Comparison of ENCODE assay signal across 25 cellular contexts in genomic region chr1:66412689-66413088, GRCh38.
DNase-seq lines count a peak whose midpoint lies in the region; ATAC-seq, FAIRE-seq and TF ChIP-seq lines count a peak whose summit lies in the region.
"Had no signal": no experiment of that assay in that cellular context is flagged by ENCODE, and none has a peak within 500 bp of the region (broad histone marks: within the 10 kb centered on the region; RNA-seq: fewer than 3 reads in every experiment).

No MANE protein-coding gene starts in this region.

- H3K36me3 ChIP-seq in liver (ENCODE audit: control insufficient read depth in 4 of 4, insufficient read depth in 3 of 4, low read depth in 1 of 4, low read length in 3 of 4), result no peaks in the 10 kb centered on the region
- no peaks in the 10 kb centered on the region for H3K36me3 ChIP-seq in HepG2 (replicated peaks in 1 of 2; ENCODE audit: control insufficient read depth in 1 of 2, insufficient read depth in 2 of 2, low read length in 2 of 2)
- no peaks in the 10 kb centered on the region for H3K36me3 ChIP-seq in BE2C
- H3K36me3 ChIP-seq: colonic mucosa had no signal

- H3K4me2 ChIP-seq in HepG2 (ENCODE audit: low read depth, low read length), result no peak overlapping the region
- H3K4me2 ChIP-seq: PC-9 had no signal

- H3K27ac Mint-ChIP-seq in T-helper 17 cell, result no peak overlapping the region
- H3K27ac Mint-ChIP-seq: activated B cell treated with CpG ODN at 0.5 μM for 24 hours; activated CD8-positive, alpha-beta T cell treated with anti-CD3 and anti-CD28 coated beads for 36 hours; activated T-cell treated with anti-CD3 and anti-CD28 coated beads, Interleukin-2, amount 50 U/mL, for 24 hours had no signal

- TF ChIP-seq RAD21 in liver (IDR thresholded peaks at IDR 0.05) (peak; percentile 38 to 40), HepG2 (CRISPR knock-in tag; IDR thresholded peaks at IDR 0.05) (no peak)

- CTCF ChIA-PET in HepG2 (lab: Yijun Ruan, JAX; ENCODE audit: low intra/inter-chr PET ratio, low total read pairs), result no interaction called here

- H3K4me1 ChIP-seq in liver (ENCODE audit: control insufficient read depth in 4 of 4, insufficient read depth in 4 of 4, low read length in 3 of 4) (peaks cover 2 to 14% (median 11%) of the 10 kb centered on the region in 4 donors), HepG2 (ENCODE audit: insufficient read depth, low read length) (no peaks in the 10 kb centered on the region), BE2C (no peaks in the 10 kb centered on the region)
- H3K4me1 ChIP-seq: colonic mucosa, psoas muscle had no signal

- H3K9me3 ChIP-seq in liver (ENCODE audit: control insufficient read depth in 4 of 4, low read length in 3 of 4), result peaks cover 0 to 6% (median 1%) of the 10 kb centered on the region in 4 donors
- peaks cover 15% of the 10 kb centered on the region for H3K9me3 ChIP-seq in HepG2 (ENCODE audit: low read length)
- H3K9me3 ChIP-seq in BE2C, result no peaks in the 10 kb centered on the region
- H3K9me3 ChIP-seq in T-helper 17 cell (ENCODE audit: control insufficient read depth, low read length, poor library complexity, severe bottlenecking), result no peaks in the 10 kb centered on the region
- H3K9me3 ChIP-seq: colonic mucosa had no signal

- no peak overlapping the region for H3K4me3 ChIP-seq in liver (ENCODE audit: low read depth in 1 of 3, low read length in 3 of 3)
- no peak overlapping the region for H3K4me3 ChIP-seq in HepG2 (replicated peaks in 1 of 3; ENCODE audit: insufficient read depth in 1 of 3, low read depth in 2 of 3, low read length in 3 of 3)
- no peak overlapping the region for H3K4me3 ChIP-seq in BE2C (ENCODE audit: low read depth, low read length)
- H3K4me3 ChIP-seq: colonic mucosa, PC-9, psoas muscle had no signal

- TF ChIP-seq CTCF in liver (IDR thresholded peaks at IDR 0.05; ENCODE audit: low read depth, low read length, missing input control), result no peak
- no peak for TF ChIP-seq CTCF in HepG2 (CRISPR knock-in tag; IDR thresholded peaks at IDR 0.05)
- TF ChIP-seq CTCF in BE2C (IDR thresholded peaks at IDR 0.05; ENCODE audit: low read depth, low read length), result no peak

- H3K27me3 Mint-ChIP-seq in T-helper 17 cell, result no peaks in the 10 kb centered on the region
- H3K27me3 Mint-ChIP-seq: activated B cell treated with CpG ODN at 0.5 μM for 24 hours; activated CD8-positive, alpha-beta T cell treated with anti-CD3 and anti-CD28 coated beads for 36 hours; activated T-cell treated with anti-CD3 and anti-CD28 coated beads, Interleukin-2, amount 50 U/mL, for 24 hours had no signal

- H3K4me3 Mint-ChIP-seq in T-helper 17 cell, result no peak overlapping the region
- H3K4me3 Mint-ChIP-seq: activated B cell treated with CpG ODN at 0.5 μM for 24 hours; activated CD8-positive, alpha-beta T cell treated with anti-CD3 and anti-CD28 coated beads for 36 hours; activated T-cell treated with anti-CD3 and anti-CD28 coated beads, Interleukin-2, amount 50 U/mL, for 24 hours; brain; CD14-positive monocyte; neural crest cell had no signal

- H3K9ac ChIP-seq in liver (ENCODE audit: low read depth in 1 of 2, low read length in 2 of 2), result no peak overlapping the region
- H3K9ac ChIP-seq in HepG2 (ENCODE audit: insufficient read depth, low read depth, low read length), result no peak overlapping the region

- FAIRE-seq in HepG2 (lab: Jason Lieb, UNC), result no peak
- FAIRE-seq: A204.1, endometrium had no signal

- ATAC-seq in HepG2 (no peak), T-helper 17 cell (no peak)
- ATAC-seq: psoas muscle had no signal

- H3K27ac ChIP-seq in liver (ENCODE audit: low read depth in 1 of 2, low read length in 2 of 2), result peak overlapping the region in 1 of 2 donors; percentile 14
- no peak overlapping the region for H3K27ac ChIP-seq in HepG2 (ENCODE audit: extremely low read length, insufficient read depth, low read length)
- H3K27ac ChIP-seq: colonic mucosa, PC-9, psoas muscle had no signal

- no peak for DNase-seq in HepG2 (ENCODE audit: low spot score)
- DNase-seq in RPMI7951 (ENCODE audit: low read depth), result peak; percentile 50
- DNase-seq in fibroblast of peridontal ligament (ENCODE audit: extremely low read depth), result peak; percentile 71
- DNase-seq in BE2C, result no peak
- no peak for DNase-seq in NCI-H2196 treated with DMSO at 0.1 percent for 48 hours (lab: John Stamatoyannopoulos, UW; ENCODE audit: unreplicated experiment)
- no peak for DNase-seq in globus pallidus (ENCODE audit: low spot score)
- DNase-seq in T-helper 17 cell, result no peak
- DNase-seq: activated B cell treated with CpG ODN at 0.5 μM for 24 hours; activated CD8-positive, alpha-beta T cell treated with anti-CD3 and anti-CD28 coated beads for 36 hours; activated naive CD4-positive, alpha-beta T cell treated with anti-CD3 and anti-CD28 coated beads, Interleukin-2, amount 50 U/mL, for 16 hours; activated T-cell treated with anti-CD3 and anti-CD28 coated beads, Interleukin-2, amount 50 U/mL, for 24 hours; colonic mucosa; KG1; NCI-H1105; NCI-H748 treated with DMSO at 0.1 percent for 48 hours; PC-9; psoas muscle; stimulated activated CD4-positive, alpha-beta T cell treated with anti-CD3 and anti-CD28 coated beads, Interleukin-4, amount 100 ng/mL, for 4 hours; T-helper 2 cell had no signal

- H3K27me3 ChIP-seq in liver (ENCODE audit: control insufficient read depth in 4 of 4, insufficient read depth in 4 of 4, low read length in 3 of 4), result no peaks in the 10 kb centered on the region
- H3K27me3 ChIP-seq in HepG2 (ENCODE audit: control insufficient read depth in 1 of 2, insufficient read depth in 2 of 2, low read length in 2 of 2), result no peaks in the 10 kb centered on the region
- H3K27me3 ChIP-seq in BE2C, result no peaks in the 10 kb centered on the region
- H3K27me3 ChIP-seq: colonic mucosa had no signal

- no peaks in the 10 kb centered on the region for H3K79me2 ChIP-seq in HepG2 (ENCODE audit: insufficient read depth, low read length)

- peaks cover 5% of the 10 kb centered on the region for H3K4me1 Mint-ChIP-seq in T-helper 17 cell
- H3K4me1 Mint-ChIP-seq: neural crest cell had no signal

- TF ChIP-seq EP300 in HepG2 (IDR thresholded peaks at IDR 0.05; ENCODE audit: low read depth in 2 of 2, low read length in 2 of 2) (no peak), HepG2 (CRISPR knock-in tag; IDR thresholded peaks at IDR 0.05; ENCODE audit: borderline replicate concordance) (no peak)

- H3K36me3 Mint-ChIP-seq in T-helper 17 cell (ENCODE audit: low read depth), result no peaks in the 10 kb centered on the region
- H3K36me3 Mint-ChIP-seq: brain had no signal

- POLR2A ChIA-PET in HepG2 (lab: Yijun Ruan, JAX), result no interaction called here

- no peak overlapping the region for H2AFZ ChIP-seq in HepG2 (ENCODE audit: low read length)
- H2AFZ ChIP-seq: PC-9 had no signal

- no TSS peak for BruUV-seq in HepG2 (replicated peaks; lab: Mats Ljungman, UMichigan)

- H4K20me1 ChIP-seq in HepG2 (ENCODE audit: insufficient read depth, low read length), result no peaks in the 10 kb centered on the region

- in situ Hi-C loops in HepG2 (cut with HindIII; ENCODE audit: extremely low pct_ligation_motif_present, low pct_unique_long_range_greater_than_20kb), result no loop called here

- no peak for TF ChIP-seq POLR2A in HepG2 (IDR thresholded peaks at IDR 0.05; ENCODE audit: insufficient read depth in 1 of 2, low read depth in 2 of 2, low read length in 2 of 2)

- intact Hi-C loops in HepG2 (cut with micrococcal nuclease; ENCODE audit: unreplicated experiment), result no loop called here

TF ChIP-seq in liver, 16 proteins besides CTCF, POLR2A, EP300 and RAD21 (continues in another document):
- TF ChIP-seq ZBTB33 (IDR thresholded peaks at IDR 0.05) (peak; percentile 42), ATF3 (IDR thresholded peaks at IDR 0.05) (peak; percentile 51), TAF1 (conservative IDR thresholded peaks at IDR 0.05) (no peak), HNF4A (conservative IDR thresholded peaks at IDR 0.05) (peak; percentile 86 to 87)

TF ChIP-seq in HepG2, 621 proteins besides CTCF, POLR2A, EP300 and RAD21 (continues in another document):
- TF ChIP-seq ZGPAT (CRISPR knock-in tag; IDR thresholded peaks at IDR 0.05) (no peak), ZNF530 (CRISPR knock-in tag; IDR thresholded peaks at IDR 0.05; ENCODE audit: low read depth) (no peak), BATF2 (CRISPR knock-in tag; IDR thresholded peaks at IDR 0.05) (no peak), HOXA7 (CRISPR knock-in tag; IDR thresholded peaks at IDR 0.05) (no peak), SRSF1 (optimal IDR thresholded peaks at IDR 0.05; ENCODE audit: low read depth, low read length) (no peak), MXI1 (IDR thresholded peaks at IDR 0.05; ENCODE audit: borderline replicate concordance, low read depth, low read length) (no peak), ZNF710 (CRISPR knock-in tag; IDR thresholded peaks at IDR 0.05; ENCODE audit: borderline replicate concordance) (no peak)

Comparison
In these comparisons a context has a peak if more than half of its experiments do, and no peak if none do; other contexts are left out.
1. DNase-seq: peak in RPMI7951 (single experiment) and fibroblast of peridontal ligament (single experiment); none in HepG2 (single experiment), BE2C (single experiment), NCI-H2196 treated with DMSO at 0.1 percent for 48 hours (single experiment), globus pallidus (single experiment) and T-helper 17 cell (0 of 3).